ENCODE assay signal across 29 cellular contexts in the genomic region with DNA sequence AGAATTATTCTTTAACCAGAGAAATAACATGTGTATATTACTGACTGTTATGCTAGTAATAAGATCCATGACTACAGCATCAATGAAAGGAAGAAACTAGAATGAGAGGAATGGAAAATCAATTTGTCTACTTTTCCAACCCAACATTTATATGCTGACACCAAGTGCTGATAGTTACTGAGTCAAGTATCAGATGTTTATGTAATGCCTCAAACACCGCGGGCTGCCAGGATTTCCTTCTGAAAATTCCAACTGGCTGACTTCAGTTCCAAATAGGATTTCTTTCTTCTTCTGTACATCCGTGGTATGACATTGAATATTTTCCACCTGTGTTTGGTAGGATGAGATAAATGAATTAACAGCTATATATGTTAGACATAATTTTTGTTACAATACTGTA.
"Had no signal": no experiment of that assay in that cellular context is flagged by ENCODE, and none has a peak within 500 bp of the region (broad histone marks: within the 10 kb centered on the region; RNA-seq: fewer than 3 reads in every experiment).

No MANE protein-coding gene starts in this region.

- H3K27ac Mint-ChIP-seq: activated CD4-positive, alpha-beta T cell treated with anti-CD3 and anti-CD28 coated beads for 36 hours; activated naive CD4-positive, alpha-beta T cell treated with anti-CD3 and anti-CD28 coated beads for 36 hours; activated naive CD8-positive, alpha-beta T cell treated with anti-CD3 and anti-CD28 coated beads for 36 hours; activated T-helper 1 cell treated with anti-CD3 and anti-CD28 coated beads, Interleukin-12 subunit alpha, Interleukin-12 subunit beta, Interleukin-2, Interleukin-4 antibody, amounts not matched to agents 30 ng/mL and 10 ng/mL and 1 ng/mL, durations not matched to agents 14 hours and 24 hours and 36 hours; effector memory CD8-positive, alpha-beta T cell; natural killer cell; neural progenitor cell had no signal

- H3K4me1 ChIP-seq: breast epithelium, left lung, lower lobe of right lung, neural progenitor cell, spleen, testis, transverse colon had no signal

- FAIRE-seq: colon, islet of Langerhans had no signal

- H3K27me3 ChIP-seq: breast epithelium, left lung, neural progenitor cell, spleen, testis, transverse colon had no signal

- H3K36me3 ChIP-seq: breast epithelium, left lung, lower lobe of right lung, neural progenitor cell, spleen, transverse colon had no signal

- H2AFZ ChIP-seq: neural progenitor cell had no signal

- ATAC-seq: activated CD4-positive, alpha-beta T cell treated with anti-CD3 and anti-CD28 coated beads for 36 hours; effector memory CD8-positive, alpha-beta T cell; left lung; lower lobe of right lung; natural killer cell; right cardiac atrium had no signal

- H3K27ac ChIP-seq: breast epithelium, dorsolateral prefrontal cortex, left lung, lower lobe of right lung, neural progenitor cell, spleen, testis, transverse colon had no signal

- H3K4me3 Mint-ChIP-seq: activated CD4-positive, alpha-beta T cell treated with anti-CD3 and anti-CD28 coated beads for 36 hours; activated naive CD4-positive, alpha-beta T cell treated with anti-CD3 and anti-CD28 coated beads for 36 hours; activated naive CD8-positive, alpha-beta T cell treated with anti-CD3 and anti-CD28 coated beads for 36 hours; activated T-helper 1 cell treated with anti-CD3 and anti-CD28 coated beads, Interleukin-12 subunit alpha, Interleukin-12 subunit beta, Interleukin-2, Interleukin-4 antibody, amounts not matched to agents 30 ng/mL and 10 ng/mL and 1 ng/mL, durations not matched to agents 14 hours and 24 hours and 36 hours; central memory CD8-positive, alpha-beta T cell; effector memory CD8-positive, alpha-beta T cell; natural killer cell; neural progenitor cell had no signal

- H3K27me3 Mint-ChIP-seq: activated CD4-positive, alpha-beta T cell treated with anti-CD3 and anti-CD28 coated beads for 36 hours; central memory CD8-positive, alpha-beta T cell; effector memory CD8-positive, alpha-beta T cell had no signal

- H3K36me3 Mint-ChIP-seq: activated naive CD8-positive, alpha-beta T cell treated with anti-CD3 and anti-CD28 coated beads for 36 hours; natural killer cell; neural progenitor cell had no signal

- H3K4me2 ChIP-seq: neural progenitor cell had no signal

- H3K4me3 ChIP-seq: breast epithelium, dorsolateral prefrontal cortex, left lung, lower lobe of right lung, neural progenitor cell, spleen, testis, transverse colon had no signal

- H3K9me3 Mint-ChIP-seq: activated naive CD4-positive, alpha-beta T cell treated with anti-CD3 and anti-CD28 coated beads for 36 hours; activated naive CD8-positive, alpha-beta T cell treated with anti-CD3 and anti-CD28 coated beads for 36 hours; central memory CD8-positive, alpha-beta T cell; effector memory CD8-positive, alpha-beta T cell had no signal

- H3K9ac ChIP-seq: neural progenitor cell had no signal

- H3K9me3 ChIP-seq: breast epithelium, left lung, lower lobe of right lung, spleen, testis had no signal

- H3K4me1 Mint-ChIP-seq: activated CD4-positive, alpha-beta T cell treated with anti-CD3 and anti-CD28 coated beads for 36 hours; activated naive CD8-positive, alpha-beta T cell treated with anti-CD3 and anti-CD28 coated beads for 36 hours; central memory CD8-positive, alpha-beta T cell; natural killer cell; neural progenitor cell had no signal

- DNase-seq: activated CD4-positive, alpha-beta T cell treated with anti-CD3 and anti-CD28 coated beads for 36 hours; activated CD4-positive, CD25-positive, alpha-beta regulatory T cell; activated CD8-positive, alpha-beta memory T cell treated with anti-CD3 and anti-CD28 coated beads for 24 hours; activated CD8-positive, alpha-beta memory T cell treated with anti-CD3 and anti-CD28 coated beads, Interleukin-2, amount 50 U/mL, for 4 hours; activated effector memory CD4-positive, alpha-beta T cell treated with anti-CD3 and anti-CD28 coated beads, Interleukin-2, amount 50 U/mL, for 16 hours; activated naive CD4-positive, alpha-beta T cell treated with anti-CD3 and anti-CD28 coated beads for 36 hours; activated naive CD8-positive, alpha-beta T cell treated with anti-CD3 and anti-CD28 coated beads for 36 hours; activated T-cell treated with anti-CD3 and anti-CD28 coated beads, Interleukin-2, amount 50 U/mL, for 1 hour; amniotic stem cell; dorsolateral prefrontal cortex; effector memory CD8-positive, alpha-beta T cell; foreskin melanocyte; left lung; lower lobe of right lung; mesendoderm; natural killer cell; occipital lobe; right cardiac atrium; spleen; stimulated activated CD4-positive, alpha-beta T cell treated with anti-CD3 and anti-CD28 coated beads, Interleukin-2, amount 100 ng/mL, for 48 hours; stimulated activated naive CD4-positive, alpha-beta T cell treated with Interleukin-2 at 50 U/mL for 16 hours; testis; transverse colon had no signal
